In the genomic region with DNA sequence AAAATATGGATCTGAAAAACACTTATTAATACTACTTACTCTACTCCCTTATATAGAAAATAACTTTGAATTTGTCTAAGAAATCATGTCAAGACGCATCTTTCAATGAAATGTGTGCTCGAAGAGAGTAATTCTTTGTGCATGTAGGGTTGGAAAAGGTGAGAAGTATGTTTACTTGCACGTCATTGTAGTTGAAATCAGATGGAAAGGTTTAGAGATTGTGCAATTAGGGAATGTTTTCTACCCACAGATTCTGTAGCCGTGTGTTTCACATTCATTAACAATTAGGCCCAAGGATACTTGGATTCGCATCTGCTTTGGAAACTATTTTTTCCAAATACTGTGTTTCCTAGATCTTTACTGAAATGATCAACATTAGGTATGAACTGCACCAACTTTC, we compare ENCODE assay signal across 1 cellular context.
TF ChIP-seq lines count a peak whose summit lies in the region.

No MANE protein-coding gene starts in this region.

TF ChIP-seq in HepG2, 621 proteins besides CTCF, POLR2A, EP300 and RAD21:
- TF ChIP-seq FIP1L1 (IDR thresholded peaks at IDR 0.05; ENCODE audit: borderline replicate concordance, insufficient read depth, low read depth, low read length) (no peak), SYNCRIP (IDR thresholded peaks at IDR 0.05; ENCODE audit: insufficient read depth, low read depth, low read length) (no peak), ZNF615 (CRISPR knock-in tag; IDR thresholded peaks at IDR 0.05; ENCODE audit: borderline replicate concordance) (no peak), AGO1 (IDR thresholded peaks at IDR 0.05; ENCODE audit: low read depth, low read length, poor library complexity, severe bottlenecking) (no peak), CBX5 (CRISPR knock-in tag; IDR thresholded peaks at IDR 0.05; ENCODE audit: borderline replicate concordance) (no peak), CEBPB (IDR thresholded peaks at IDR 0.05; ENCODE audit: borderline replicate concordance, low read depth, low read length) (peak; percentile 76), NFYC (CRISPR knock-in tag; IDR thresholded peaks at IDR 0.05) (no peak), CEBPG (CRISPR knock-in tag; IDR thresholded peaks at IDR 0.05) (peak; percentile 30; the same call in 1 of the 2 replicates), ZNF780A (CRISPR knock-in tag; IDR thresholded peaks at IDR 0.05) (no peak), ATAD3A (CRISPR knock-in tag; IDR thresholded peaks at IDR 0.05) (no peak)
